In the genomic region with DNA sequence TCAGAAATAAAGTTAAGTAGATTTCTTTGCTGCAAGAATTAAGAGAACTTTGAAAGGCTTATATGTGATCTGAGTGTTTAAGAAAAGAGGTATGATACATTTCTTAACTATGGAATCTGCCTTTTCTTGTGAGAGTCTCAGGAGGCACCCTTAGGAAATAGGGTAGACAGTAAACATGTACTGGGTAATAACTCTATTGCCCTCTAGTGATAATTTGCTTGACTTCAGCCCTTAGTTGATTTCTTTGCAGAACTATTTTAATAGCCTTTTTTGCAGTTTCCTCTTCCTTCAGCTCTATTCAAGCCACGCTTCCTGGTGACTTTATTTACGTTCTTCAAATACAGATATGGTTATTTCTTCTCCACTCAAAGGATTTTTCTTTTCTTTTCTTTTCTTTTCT, we compare ENCODE assay signal across 8 cellular contexts. TPM values are rescaled to one million over a fixed set of nuclear protein-coding genes. Genes with fewer than 3 reads are reported as not detected.
DNase-seq lines count a peak whose midpoint lies in the region; ATAC-seq and TF ChIP-seq lines count a peak whose summit lies in the region.

No MANE protein-coding gene starts in this region.

- POLR2A ChIA-PET in A673 (lab: Charles Lee; ENCODE audit: low non-redundant PET) = interaction anchor here (0.7 kb wide), 1 partner anchor 1224 kb away, joined by 6 read pairs; no protein-coding TSS in a partner anchor

- H3K4me3 ChIP-seq in A673 (ENCODE audit: low read depth, low read length, poor library complexity, severe bottlenecking) = no peak overlapping the region
- H3K4me3 ChIP-seq in HFF-Myc (replicated peaks; ENCODE audit: low read depth, low read length) = no peak overlapping the region

- ATAC-seq in HG03442 (IDR thresholded peaks at IDR 0.05; ENCODE audit: unreplicated experiment) = no peak
- no peak for ATAC-seq in stimulated activated naive CD8-positive, alpha-beta T cell treated with anti-CD3 and anti-CD28 coated beads, Interleukin-15, Interleukin-2, amounts not matched to agents 100 U/mL and 50 U/mL, for 24 hours

- peak; percentile 71 for TF ChIP-seq CTCF in A673 (conservative IDR thresholded peaks at IDR 0.05; ENCODE audit: low read depth, low read length)
- peak; percentile 38 for TF ChIP-seq CTCF in HFF-Myc (IDR thresholded peaks at IDR 0.05; ENCODE audit: low read depth, low read length, missing control alignments)

- H3K27ac ChIP-seq in A673 (ENCODE audit: low read depth, low read length, poor library complexity, severe bottlenecking) = no peak overlapping the region

- H3K27me3 ChIP-seq in A673 (replicated peaks; ENCODE audit: insufficient read depth, low read depth, low read length, poor library complexity) = no peaks in the 10 kb centered on the region

- intact Hi-C loops in A673 (cut with micrococcal nuclease; ENCODE audit: unreplicated experiment) = loop anchor here (2.0 to 5.0 kb wide), 2 partner anchors 48 to 113 kb away; a partner anchor contains a TSS

- no TSS peak for BruUV-seq in A673 (replicated peaks; lab: Mats Ljungman, UMichigan)

- H3K36me3 ChIP-seq in A673 (ENCODE audit: insufficient read depth, low read length, poor library complexity, severe bottlenecking) = no peaks in the 10 kb centered on the region

- H3K4me1 ChIP-seq in A673 (ENCODE audit: insufficient read depth, low read length, poor library complexity, severe bottlenecking) = no peaks in the 10 kb centered on the region

- CTCF ChIA-PET in A673 (lab: Charles Lee) = no interaction called here

- H3K9me3 ChIP-seq in A673 (ENCODE audit: low read depth, low read length, poor library complexity, severe bottlenecking) = no peaks in the 10 kb centered on the region

- DNase-seq in A673 (ENCODE audit: low spot score) = peak; percentile 71
- peak; percentile 30 for DNase-seq in HFF-Myc (ENCODE audit: extremely low read depth, low read depth)
- DNase-seq in SW480 (ENCODE audit: low spot score) = peak; percentile 28
- peak; percentile 30 for DNase-seq in hepatic stellate cell (ENCODE audit: low spot score)
- DNase-seq in NCI-H2196 (lab: John Stamatoyannopoulos, UW; ENCODE audit: unreplicated experiment) = no peak
- no peak for DNase-seq in stimulated activated naive CD8-positive, alpha-beta T cell treated with anti-CD3 and anti-CD28 coated beads, Interleukin-15, Interleukin-2, amounts not matched to agents 100 U/mL and 50 U/mL, for 24 hours
- DNase-seq in activated CD4-positive, CD25-positive, alpha-beta regulatory T cell treated with anti-CD3 and anti-CD28 coated beads, Interleukin-2, amount 50 U/mL, for 72 hours = no peak

RNA-seq across cellular contexts. Expression of a gene that starts 37.0 kb away (rescaled TPM):
- 3.4 and 4.9 TPM in 2 replicates for total RNA-seq in A673 (2021)

RNA-seq across cellular contexts. Expression of a gene that starts 49.1 kb away (rescaled TPM):
- total RNA-seq in A673 (2021) = 169 and 182 TPM in 2 replicates

Comparison
In these comparisons a context has a peak if more than half of its experiments do, and no peak if none do; other contexts are left out.
1. DNase-seq: peak in A673 (single experiment), HFF-Myc (single experiment), SW480 (single experiment) and hepatic stellate cell (single experiment); none in NCI-H2196 (single experiment), stimulated activated naive CD8-positive, alpha-beta T cell treated with anti-CD3 and anti-CD28 coated beads, Interleukin-15, Interleukin-2, amounts not matched to agents 100 U/mL and 50 U/mL, for 24 hours (single experiment) and activated CD4-positive, CD25-positive, alpha-beta regulatory T cell treated with anti-CD3 and anti-CD28 coated beads, Interleukin-2, amount 50 U/mL, for 72 hours (single experiment).